ENCODE assay signal across 1 cellular context in genomic region chr11:65188486-65188885, GRCh38.
TF ChIP-seq lines count a peak whose summit lies in the region.

No MANE protein-coding gene starts in this region.

TF ChIP-seq in HepG2, 621 proteins besides CTCF, POLR2A, EP300 and RAD21:
- no peak for TF ChIP-seq HNRNPK (IDR thresholded peaks at IDR 0.05; ENCODE audit: low read depth, low read length, poor library complexity, severe bottlenecking)
- no peak for TF ChIP-seq ZNF597 (CRISPR knock-in tag; IDR thresholded peaks at IDR 0.05)
- TF ChIP-seq ZNF567 (CRISPR knock-in tag; IDR thresholded peaks at IDR 0.05; ENCODE audit: borderline replicate concordance), result no peak
- no peak for TF ChIP-seq DNMT1 (CRISPR knock-in tag; IDR thresholded peaks at IDR 0.05)
- no peak for TF ChIP-seq HMG20B (CRISPR knock-in tag; conservative IDR thresholded peaks at IDR 0.05)
- no peak for TF ChIP-seq GRHL1 (CRISPR knock-in tag; conservative IDR thresholded peaks at IDR 0.05)
- TF ChIP-seq MXD3 (CRISPR knock-in tag; IDR thresholded peaks at IDR 0.05), result no peak
- no peak for TF ChIP-seq CENPBD1 (CRISPR knock-in tag; IDR thresholded peaks at IDR 0.05; ENCODE audit: borderline replicate concordance, low read depth)
- TF ChIP-seq ZNF337 (CRISPR knock-in tag; IDR thresholded peaks at IDR 0.05; ENCODE audit: borderline replicate concordance, low read depth), result no peak
- no peak for TF ChIP-seq ZFP36 (IDR thresholded peaks at IDR 0.05; ENCODE audit: borderline replicate concordance, low read depth, low read length, partially characterized antibody)
- TF ChIP-seq ZNF407 (CRISPR knock-in tag; IDR thresholded peaks at IDR 0.05; ENCODE audit: not compliant biosample characterization), result no peak
- no peak for TF ChIP-seq AHDC1 (CRISPR knock-in tag; IDR thresholded peaks at IDR 0.05; ENCODE audit: borderline replicate concordance)
- no peak for TF ChIP-seq SNAPC2 (CRISPR knock-in tag; IDR thresholded peaks at IDR 0.05)
- no peak for TF ChIP-seq FOXA1 (IDR thresholded peaks at IDR 0.05)
- TF ChIP-seq FOXA1 (CRISPR knock-in tag; IDR thresholded peaks at IDR 0.05), result no peak
- no peak for TF ChIP-seq HOXD1 (CRISPR knock-in tag; IDR thresholded peaks at IDR 0.05)
- TF ChIP-seq ZNF367 (CRISPR knock-in tag; IDR thresholded peaks at IDR 0.05; ENCODE audit: borderline replicate concordance), result no peak
- TF ChIP-seq ZNF414 (CRISPR knock-in tag; IDR thresholded peaks at IDR 0.05), result no peak
- no peak for TF ChIP-seq ZNF704 (CRISPR knock-in tag; IDR thresholded peaks at IDR 0.05; ENCODE audit: borderline replicate concordance)
- no peak for TF ChIP-seq RFX1 (IDR thresholded peaks at IDR 0.05)
TF ChIP-seq in HepG2: peak in this region for 0.
